ENCODE assay signal across 16 cellular contexts in the genomic region with DNA sequence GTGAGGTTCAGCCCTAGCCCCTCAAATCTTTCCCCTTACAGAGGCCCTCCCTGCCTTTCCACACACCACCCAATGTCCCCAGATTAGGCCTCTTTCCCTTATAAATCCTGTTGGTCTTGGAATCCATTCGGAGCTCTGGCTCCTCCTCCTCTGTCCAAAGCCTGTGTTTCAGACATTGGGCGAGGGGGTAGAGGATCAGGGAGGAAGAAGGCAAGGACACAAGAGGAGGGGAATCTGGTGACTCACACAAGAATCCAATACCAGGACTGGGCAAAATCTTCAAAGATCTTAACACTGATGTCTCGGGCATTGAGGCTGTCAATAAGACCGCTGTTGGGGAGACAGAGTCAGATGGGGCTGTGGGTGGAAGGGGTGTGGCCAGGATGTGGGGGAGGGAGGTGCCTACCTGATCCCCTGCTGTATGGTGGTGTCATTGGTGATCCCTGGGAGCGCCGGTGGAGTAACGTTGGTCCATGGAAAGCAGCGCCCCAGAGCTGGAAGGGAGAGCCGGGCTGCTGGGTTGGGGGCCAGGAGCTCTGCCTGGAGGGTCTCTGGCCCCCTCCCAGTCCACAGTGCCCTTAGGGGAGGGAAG. TPM values are rescaled to one million over a fixed set of nuclear protein-coding genes. Genes with fewer than 3 reads are reported as not detected.
DNase-seq lines count a peak whose midpoint lies in the region; ATAC-seq and TF ChIP-seq lines count a peak whose summit lies in the region.
"Had no signal": no experiment of that assay in that cellular context is flagged by ENCODE, and none has a peak within 500 bp of the region (broad histone marks: within the 10 kb centered on the region; RNA-seq: fewer than 3 reads in every experiment).

No MANE protein-coding gene starts in this region.

- H3K4me3 ChIP-seq in SK-N-SH (ENCODE audit: low read depth in 2 of 2, low read length in 1 of 2): no peak overlapping the region
- H3K4me3 ChIP-seq in fibroblast of villous mesenchyme (ENCODE audit: low read depth, low read length): no peak overlapping the region
- no peak overlapping the region for H3K4me3 ChIP-seq in prostate gland
- H3K4me3 ChIP-seq in Karpas-422 (ENCODE audit: low read length): no peak overlapping the region
- no peak overlapping the region for H3K4me3 ChIP-seq in heart right ventricle
- H3K4me3 ChIP-seq: ascending aorta, lung, stomach had no signal

- CTCF ChIA-PET in SK-N-SH (lab: Yijun Ruan, JAX): interaction anchor here (1.1 kb wide), 1 partner anchor 142 kb away, joined by 4 read pairs; a partner anchor contains a TSS

- H3K9me2 ChIP-seq in SK-N-SH (no peaks in the 10 kb centered on the region), Karpas-422 (replicated peaks; ENCODE audit: insufficient read depth, low read length) (no peaks in the 10 kb centered on the region)

- peaks cover 2 to 4% of the 10 kb centered on the region in 2 donors for H3K4me1 Mint-ChIP-seq in effector memory CD8-positive, alpha-beta T cell (ENCODE audit: low read depth in 2 of 2)

- H3K4me3 Mint-ChIP-seq in effector memory CD8-positive, alpha-beta T cell: no peak overlapping the region
- H3K4me3 Mint-ChIP-seq: activated CD8-positive, alpha-beta T cell treated with anti-CD3 and anti-CD28 coated beads for 36 hours; activated T-helper 17 cell treated with anti-CD3 and anti-CD28 coated beads, Interleukin-2, amount 50 U/mL, for 72 hours had no signal

- TF ChIP-seq EP300 in SK-N-SH (IDR thresholded peaks at IDR 0.05; ENCODE audit: borderline replicate concordance in 1 of 2, low read depth in 1 of 2, low read length in 1 of 2): no peak

- 67% methylated on average over 8 of the region's 9 CpGs for WGBS in SK-N-SH (ENCODE audit: low lambda C conversion rate)
- WGBS in prostate gland: 56% methylated on average over 9 of the region's 9 CpGs
- WGBS in heart right ventricle, 2 donors: 52 to 56% methylated on average over 9 of the region's 9 CpGs

- H3K79me2 ChIP-seq in SK-N-SH (ENCODE audit: insufficient read depth) (no peaks in the 10 kb centered on the region), Karpas-422 (ENCODE audit: low read length) (no peaks in the 10 kb centered on the region)

- no peaks in the 10 kb centered on the region for H3K36me3 ChIP-seq in SK-N-SH (replicated peaks in 1 of 2; ENCODE audit: control insufficient read depth in 1 of 2, insufficient read depth in 2 of 2, low read length in 1 of 2)
- no peaks in the 10 kb centered on the region for H3K36me3 ChIP-seq in prostate gland
- no peaks in the 10 kb centered on the region for H3K36me3 ChIP-seq in Karpas-422 (ENCODE audit: insufficient read depth, low read length)
- no peaks in the 10 kb centered on the region for H3K36me3 ChIP-seq in heart right ventricle
- H3K36me3 ChIP-seq: ascending aorta, BE2C had no signal

- peak; percentile 25 for DNase-seq in D341Med (ENCODE audit: low spot score)
- peak; percentile 21 for DNase-seq in SK-N-SH
- DNase-seq in fibroblast of villous mesenchyme (ENCODE audit: low read depth): peak; percentile 21
- no peak for DNase-seq in prostate gland (ENCODE audit: low spot score)
- no peak for DNase-seq in Karpas-422
- no peak for DNase-seq in cerebellar nuclear complex (lab: John Stamatoyannopoulos, UW)
- no peak for DNase-seq in heart right ventricle
- no peak for DNase-seq in effector memory CD8-positive, alpha-beta T cell
- DNase-seq: activated CD8-positive, alpha-beta T cell treated with anti-CD3 and anti-CD28 coated beads for 36 hours; BE2C; NCI-H2171; nucleus accumbens; stomach had no signal

- H3K27ac ChIP-seq in SK-N-SH (ENCODE audit: low read depth in 2 of 2, low read length in 1 of 2): no peak overlapping the region
- H3K27ac ChIP-seq in prostate gland: peak overlapping the region; percentile 98
- no peak overlapping the region for H3K27ac ChIP-seq in Karpas-422 (ENCODE audit: low read length)
- H3K27ac ChIP-seq in heart right ventricle: no peak overlapping the region
- H3K27ac ChIP-seq: ascending aorta, stomach had no signal

- H3K36me3 Mint-ChIP-seq in effector memory CD8-positive, alpha-beta T cell (ENCODE audit: insufficient read depth): no peaks in the 10 kb centered on the region

- no peaks in the 10 kb centered on the region for H4K20me1 ChIP-seq in SK-N-SH (ENCODE audit: insufficient read depth)
- no peaks in the 10 kb centered on the region for H4K20me1 ChIP-seq in Karpas-422 (ENCODE audit: insufficient read depth, low read depth, low read length)

- POLR2A ChIA-PET in SK-N-SH (lab: Yijun Ruan, JAX): interaction anchor here (0.6 kb wide), 1 partner anchor 19 kb away, joined by 3 read pairs; no protein-coding TSS in a partner anchor

- H3K27ac Mint-ChIP-seq in effector memory CD8-positive, alpha-beta T cell: no peak overlapping the region
- H3K27ac Mint-ChIP-seq: activated CD8-positive, alpha-beta T cell treated with anti-CD3 and anti-CD28 coated beads for 36 hours; activated T-helper 17 cell treated with anti-CD3 and anti-CD28 coated beads, Interleukin-2, amount 50 U/mL, for 72 hours had no signal

- no peak for TF ChIP-seq CTCF in SK-N-SH (IDR thresholded peaks at IDR 0.05)
- no peak for TF ChIP-seq CTCF in fibroblast of villous mesenchyme (IDR thresholded peaks at IDR 0.05; ENCODE audit: insufficient read depth, low read depth, low read length)
- TF ChIP-seq CTCF in prostate gland (IDR thresholded peaks at IDR 0.05): no peak
- no peak for TF ChIP-seq CTCF in heart right ventricle (IDR thresholded peaks at IDR 0.05)

- ATAC-seq in heart right ventricle: no peak
- no peak for ATAC-seq in effector memory CD8-positive, alpha-beta T cell (replicated peaks)
- ATAC-seq: activated CD8-positive, alpha-beta T cell treated with anti-CD3 and anti-CD28 coated beads for 36 hours had no signal

- H2AFZ ChIP-seq in SK-N-SH (ENCODE audit: low read depth) (no peak overlapping the region), Karpas-422 (ENCODE audit: low read length) (no peak overlapping the region)

- no peak for TF ChIP-seq RAD21 in SK-N-SH (IDR thresholded peaks at IDR 0.05; ENCODE audit: low read length)

- no peak for TF ChIP-seq POLR2A in prostate gland (IDR thresholded peaks at IDR 0.05)

- peaks cover 0 to 11% of the 10 kb centered on the region in 2 donors for H3K27me3 Mint-ChIP-seq in effector memory CD8-positive, alpha-beta T cell
- H3K27me3 Mint-ChIP-seq: activated CD8-positive, alpha-beta T cell treated with anti-CD3 and anti-CD28 coated beads for 36 hours had no signal

- no peaks in the 10 kb centered on the region for H3K27me3 ChIP-seq in SK-N-SH (ENCODE audit: insufficient read depth)
- no peaks in the 10 kb centered on the region for H3K27me3 ChIP-seq in prostate gland (replicated peaks; ENCODE audit: insufficient read depth)
- H3K27me3 ChIP-seq in Karpas-422 (ENCODE audit: low read length): no peaks in the 10 kb centered on the region
- no peaks in the 10 kb centered on the region for H3K27me3 ChIP-seq in heart right ventricle
- H3K27me3 ChIP-seq: ascending aorta, BE2C, stomach had no signal

- peaks cover 0 to 4% of the 10 kb centered on the region in 2 experiments; a peak in 1 of 4 replicates for H3K4me1 ChIP-seq in SK-N-SH (ENCODE audit: control insufficient read depth in 1 of 2, insufficient read depth in 2 of 2, low read depth in 1 of 2, low read length in 1 of 2)
- peaks cover 22% of the 10 kb centered on the region for H3K4me1 ChIP-seq in prostate gland (replicated peaks)
- no peaks in the 10 kb centered on the region for H3K4me1 ChIP-seq in Karpas-422 (ENCODE audit: low read length)
- no peaks in the 10 kb centered on the region for H3K4me1 ChIP-seq in heart right ventricle
- H3K4me1 ChIP-seq: ascending aorta, BE2C had no signal

- H3K9me3 Mint-ChIP-seq in effector memory CD8-positive, alpha-beta T cell: no peaks in the 10 kb centered on the region
- H3K9me3 Mint-ChIP-seq: activated CD8-positive, alpha-beta T cell treated with anti-CD3 and anti-CD28 coated beads for 36 hours; activated T-helper 17 cell treated with anti-CD3 and anti-CD28 coated beads, Interleukin-2, amount 50 U/mL, for 72 hours had no signal

- H3K4me2 ChIP-seq in SK-N-SH: peak overlapping the region; percentile 44; the same call in 1 of the 2 replicates
- H3K4me2 ChIP-seq in Karpas-422 (ENCODE audit: low read depth, low read length, poor library complexity, severe bottlenecking): no peak overlapping the region

- H3K9ac ChIP-seq in SK-N-SH (no peak overlapping the region), Karpas-422 (ENCODE audit: low read length) (no peak overlapping the region)

- intact Hi-C loops in prostate gland (cut with DNase I) (no loop called here), heart right ventricle (cut with DNase I) (no loop called here)

- no peaks in the 10 kb centered on the region for H3K9me3 ChIP-seq in SK-N-SH
- H3K9me3 ChIP-seq in prostate gland: no peaks in the 10 kb centered on the region
- H3K9me3 ChIP-seq in Karpas-422 (ENCODE audit: low read length): no peaks in the 10 kb centered on the region
- H3K9me3 ChIP-seq in heart right ventricle: no peaks in the 10 kb centered on the region
- H3K9me3 ChIP-seq: ascending aorta, BE2C, stomach had no signal

- no peaks in the 10 kb centered on the region for H3F3A ChIP-seq in SK-N-SH (replicated peaks; ENCODE audit: insufficient read depth)

RNA-seq across cellular contexts. Expression of a gene that starts 7.6 kb away (rescaled TPM):
- polyA plus RNA-seq in SK-N-SH (2012; rRNA removed) (0.26 and 0.49 TPM in 2 replicates), heart right ventricle (under 1 TPM in 1 of 2 donors, not detected in 1; 0.03 TPM)
- polyA plus RNA-seq in SK-N-SH (2012; cell fraction: cytosol; rRNA removed): 0.18 and 0.26 TPM in 2 replicates
- 0.40 and 0.66 TPM in 2 replicates for polyA plus RNA-seq in SK-N-SH (2012; cell fraction: nucleus; rRNA removed)
- total RNA-seq in fibroblast of villous mesenchyme (not detected in 2 replicates), prostate gland (100 to 1,000 TPM; 125 to 332 TPM), heart right ventricle (under 1 TPM in 2 of 10 donors, not detected in 8; 0.14 to 0.24 TPM)
- total RNA-seq in Karpas-422 (2014; rRNA removed; shearing (Covaris generic); ENCODE audit: low replicate concordance): not detected in 2 replicates
- total RNA-seq: activated CD8-positive, alpha-beta T cell treated with anti-CD3 and anti-CD28 coated beads for 36 hours; ascending aorta had no signal

RNA-seq across cellular contexts. Expression of a gene that starts 8.5 kb away (rescaled TPM):
- polyA plus RNA-seq in SK-N-SH (2012; rRNA removed): 42.2 and 43.0 TPM in 2 replicates
- polyA plus RNA-seq in SK-N-SH (2012; cell fraction: cytosol; rRNA removed): 26.4 and 32.7 TPM in 2 replicates
- polyA plus RNA-seq in SK-N-SH (2012; cell fraction: nucleus; rRNA removed): 31.9 and 35.3 TPM in 2 replicates
- 70.8 and 77.6 TPM in 2 replicates for total RNA-seq in fibroblast of villous mesenchyme
- 100 to 1,000 TPM in 1 of 2 donors, 10 to 100 TPM in 1; 88.4 to 117 TPM for total RNA-seq in prostate gland
- 23.7 and 38.7 TPM in 2 replicates for total RNA-seq in Karpas-422 (2014; rRNA removed; shearing (Covaris generic); ENCODE audit: low replicate concordance)
- 10 to 100 TPM; 18.1 to 32.4 (median 22.3) TPM for total RNA-seq in heart right ventricle
- 10 to 100 TPM; 15.7 to 48.0 TPM for polyA plus RNA-seq in heart right ventricle

RNA-seq across cellular contexts. Expression of a gene that starts 26.3 kb away (rescaled TPM):
- polyA plus RNA-seq in SK-N-SH (2012; rRNA removed) (50.1 and 72.0 TPM in 2 replicates), heart right ventricle (10 to 100 TPM; 13.2 to 21.7 TPM)
- 25.3 and 39.7 TPM in 2 replicates for polyA plus RNA-seq in SK-N-SH (2012; cell fraction: cytosol; rRNA removed)
- 209 and 212 TPM in 2 replicates for polyA plus RNA-seq in SK-N-SH (2012; cell fraction: nucleus; rRNA removed)
- total RNA-seq in fibroblast of villous mesenchyme (38.0 and 42.7 TPM in 2 replicates), prostate gland (10 to 100 TPM; 53.6 to 92.8 TPM), heart right ventricle (10 to 100 TPM in 9 of 10 donors, 1 to 10 TPM in 1; 6.4 to 18.7 (median 14.2) TPM)
- total RNA-seq in Karpas-422 (2014; rRNA removed; shearing (Covaris generic); ENCODE audit: low replicate concordance): 40.0 and 79.0 TPM in 2 replicates

RNA-seq across cellular contexts. Expression of a gene that starts 30.7 kb away (rescaled TPM):
- polyA plus RNA-seq in SK-N-SH (2012; rRNA removed) (8.3 and 8.4 TPM in 2 replicates), heart right ventricle (1 to 10 TPM; 2.0 TPM)
- polyA plus RNA-seq in SK-N-SH (2012; cell fraction: cytosol; rRNA removed): 4.5 and 8.4 TPM in 2 replicates
- polyA plus RNA-seq in SK-N-SH (2012; cell fraction: nucleus; rRNA removed): 4.9 and 7.0 TPM in 2 replicates
- total RNA-seq in fibroblast of villous mesenchyme (1.9 and 3.0 TPM in 2 replicates), prostate gland (1 to 10 TPM; 3.8 to 4.1 TPM), heart right ventricle (1 to 10 TPM; 1.5 to 4.9 (median 2.8) TPM)
- total RNA-seq in Karpas-422 (2014; rRNA removed; shearing (Covaris generic); ENCODE audit: low replicate concordance): 13.3 and 26.3 TPM in 2 replicates

RNA-seq across cellular contexts. Expression of a gene that starts 43.6 kb away (rescaled TPM):
- 52.4 and 96.3 TPM in 2 replicates for polyA plus RNA-seq in SK-N-SH (2012; rRNA removed)
- 52.5 and 64.0 TPM in 2 replicates for polyA plus RNA-seq in SK-N-SH (2012; cell fraction: cytosol; rRNA removed)
- 58.0 and 64.5 TPM in 2 replicates for polyA plus RNA-seq in SK-N-SH (2012; cell fraction: nucleus; rRNA removed)
- total RNA-seq in fibroblast of villous mesenchyme: 84.4 and 148 TPM in 2 replicates
- total RNA-seq in prostate gland: 100 to 1,000 TPM; 331 to 360 TPM
- 78.6 and 143 TPM in 2 replicates for total RNA-seq in Karpas-422 (2014; rRNA removed; shearing (Covaris generic); ENCODE audit: low replicate concordance)
- total RNA-seq in heart right ventricle: 100 to 1,000 TPM; 126 to 258 (median 169) TPM
- polyA plus RNA-seq in heart right ventricle: 100 to 1,000 TPM in 1 of 2 donors, 10 to 100 TPM in 1; 16.9 to 122 TPM

Comparison
In these comparisons a context has a peak if more than half of its experiments do, and no peak if none do; other contexts are left out.
1. DNase-seq: peak in D341Med (single experiment), SK-N-SH (single experiment) and fibroblast of villous mesenchyme (single experiment); none in prostate gland (single experiment), Karpas-422 (single experiment), cerebellar nuclear complex (0 of 2), heart right ventricle (0 of 2) and effector memory CD8-positive, alpha-beta T cell (0 of 3).
2. H3K27ac ChIP-seq: peak in prostate gland (2 of 2); none in SK-N-SH (0 of 2), Karpas-422 (single experiment) and heart right ventricle (0 of 10).
3. RNA of a gene that starts 7.6 kb away (total RNA-seq): 125 to 332 TPM in prostate gland; not detected in fibroblast of villous mesenchyme, not detected in Karpas-422 and 0.14 to 0.24 TPM in heart right ventricle; every median in the first group is over 100 times any median in the second.